ENCODE assay signal across 7 cellular contexts in genomic region chrX:107659768-107660167, GRCh38. TPM values are rescaled to one million over a fixed set of nuclear protein-coding genes. Genes with fewer than 3 reads are reported as not detected.
DNase-seq lines count a peak whose midpoint lies in the region; ATAC-seq and TF ChIP-seq lines count a peak whose summit lies in the region.

No MANE protein-coding gene starts in this region.

- DNase-seq in GM03348 (ENCODE audit: low spot score) (peak; percentile 33), RWPE1 (ENCODE audit: low spot score) (peak; percentile 3), fibroblast of lung (ENCODE audit: low read depth in 2 of 2) (peak; percentile 35 to 84), pons (ENCODE audit: low spot score) (peak; percentile 59)
- no peak for DNase-seq in activated effector memory CD4-positive, alpha-beta T cell treated with anti-CD3 and anti-CD28 coated beads, Interleukin-2, amount 50 U/mL, for 16 hours
- DNase-seq in stimulated activated CD4-positive, alpha-beta T cell treated with anti-CD3 and anti-CD28 coated beads, Interleukin-2, amount 100 ng/mL, for 24 hours = no peak

- peak; percentile 51 for ATAC-seq in HG03095 (IDR thresholded peaks at IDR 0.05; ENCODE audit: unreplicated experiment)

- no peaks in the 10 kb centered on the region for H3K36me3 ChIP-seq in fibroblast of lung (ENCODE audit: control insufficient read depth, insufficient read depth, low read length)

- H3K4me1 ChIP-seq in fibroblast of lung (ENCODE audit: control insufficient read depth, extremely low read depth, insufficient read depth, low read length) = peaks cover 3% of the 10 kb centered on the region

- H3K9me3 ChIP-seq in fibroblast of lung (ENCODE audit: control insufficient read depth, insufficient read depth, low read depth, low read length) = no peaks in the 10 kb centered on the region

- no peak overlapping the region for H3K4me3 ChIP-seq in fibroblast of lung (replicated peaks in 1 of 4; ENCODE audit: control extremely low read depth in 1 of 4, insufficient read depth in 1 of 4, low read depth in 3 of 4, low read length in 4 of 4)

- peak overlapping the region; percentile 62 for H3K27ac ChIP-seq in RWPE1
- no peak overlapping the region for H3K27ac ChIP-seq in fibroblast of lung (ENCODE audit: insufficient read depth, low read length)

- no peaks in the 10 kb centered on the region for H4K20me1 ChIP-seq in fibroblast of lung (ENCODE audit: control insufficient read depth, extremely low read depth, insufficient read depth, low read length)

- no peak overlapping the region for H3K9ac ChIP-seq in fibroblast of lung (ENCODE audit: insufficient read depth, low read length)

- POLR2A ChIA-PET in RWPE1 (lab: Yijun Ruan, JAX; ENCODE audit: low non-redundant PET) = no interaction called here

- H3K4me2 ChIP-seq in fibroblast of lung (ENCODE audit: extremely low read depth, insufficient read depth, low read length) = no peak overlapping the region

- CTCF ChIA-PET in RWPE1 (lab: Yijun Ruan, JAX) = interaction anchor here (0.6 to 2.5 kb wide), 6 partner anchors 52 to 635 kb away, joined by 3 to 12 read pairs (median 3); partner anchors contain the start of gene NCBP2L

- H3K27me3 ChIP-seq in fibroblast of lung (ENCODE audit: control insufficient read depth, insufficient read depth, low read length) = no peaks in the 10 kb centered on the region

- peak; percentile 65 for TF ChIP-seq CTCF in RWPE1 (conservative IDR thresholded peaks at IDR 0.05; ENCODE audit: low read depth)
- peak; percentile 66 to 75 for TF ChIP-seq CTCF in fibroblast of lung (conservative IDR thresholded peaks at IDR 0.05 in 1 of 2, IDR thresholded peaks at IDR 0.05 in 1 of 2; ENCODE audit: low read depth in 1 of 2, low read length in 2 of 2)

- H3K79me2 ChIP-seq in fibroblast of lung (ENCODE audit: control insufficient read depth, insufficient read depth, low read length) = no peaks in the 10 kb centered on the region

- H2AFZ ChIP-seq in fibroblast of lung (ENCODE audit: low read length) = no peak overlapping the region

RNA-seq across cellular contexts. Expression of gene PRPS1, which starts 31.5 kb away (rescaled TPM):
- 14.4 and 17.0 TPM in 2 replicates for total RNA-seq in fibroblast of lung
- 56.8 and 104 TPM in 2 replicates for polyA plus RNA-seq in fibroblast of lung
- polyA plus RNA-seq in fibroblast of lung (2012) = 44.9 and 76.6 TPM in 2 replicates
- polyA minus RNA-seq in fibroblast of lung (ENCODE audit: low replicate concordance) = 34.6 and 42.2 TPM in 2 replicates

Comparison
In these comparisons a context has a peak if more than half of its experiments do, and no peak if none do; other contexts are left out.
1. DNase-seq: peak in GM03348 (single experiment), RWPE1 (single experiment), fibroblast of lung (2 of 2) and pons (single experiment); none in activated effector memory CD4-positive, alpha-beta T cell treated with anti-CD3 and anti-CD28 coated beads, Interleukin-2, amount 50 U/mL, for 16 hours (single experiment) and stimulated activated CD4-positive, alpha-beta T cell treated with anti-CD3 and anti-CD28 coated beads, Interleukin-2, amount 100 ng/mL, for 24 hours (0 of 2).